ENCODE assay signal across 1 cellular context in genomic region chr19:13099073-13099999, GRCh38.
A peak's percentile ranks its signal among the peaks of the same experiment; 100 is the strongest.
TF ChIP-seq lines count a peak whose summit lies in the region.

No MANE protein-coding gene starts in this region.

TF ChIP-seq in K562, 482 proteins besides CTCF, POLR2A, EP300 and RAD21 (continued from another document and continues in another):
- TF ChIP-seq, protein P1, sequence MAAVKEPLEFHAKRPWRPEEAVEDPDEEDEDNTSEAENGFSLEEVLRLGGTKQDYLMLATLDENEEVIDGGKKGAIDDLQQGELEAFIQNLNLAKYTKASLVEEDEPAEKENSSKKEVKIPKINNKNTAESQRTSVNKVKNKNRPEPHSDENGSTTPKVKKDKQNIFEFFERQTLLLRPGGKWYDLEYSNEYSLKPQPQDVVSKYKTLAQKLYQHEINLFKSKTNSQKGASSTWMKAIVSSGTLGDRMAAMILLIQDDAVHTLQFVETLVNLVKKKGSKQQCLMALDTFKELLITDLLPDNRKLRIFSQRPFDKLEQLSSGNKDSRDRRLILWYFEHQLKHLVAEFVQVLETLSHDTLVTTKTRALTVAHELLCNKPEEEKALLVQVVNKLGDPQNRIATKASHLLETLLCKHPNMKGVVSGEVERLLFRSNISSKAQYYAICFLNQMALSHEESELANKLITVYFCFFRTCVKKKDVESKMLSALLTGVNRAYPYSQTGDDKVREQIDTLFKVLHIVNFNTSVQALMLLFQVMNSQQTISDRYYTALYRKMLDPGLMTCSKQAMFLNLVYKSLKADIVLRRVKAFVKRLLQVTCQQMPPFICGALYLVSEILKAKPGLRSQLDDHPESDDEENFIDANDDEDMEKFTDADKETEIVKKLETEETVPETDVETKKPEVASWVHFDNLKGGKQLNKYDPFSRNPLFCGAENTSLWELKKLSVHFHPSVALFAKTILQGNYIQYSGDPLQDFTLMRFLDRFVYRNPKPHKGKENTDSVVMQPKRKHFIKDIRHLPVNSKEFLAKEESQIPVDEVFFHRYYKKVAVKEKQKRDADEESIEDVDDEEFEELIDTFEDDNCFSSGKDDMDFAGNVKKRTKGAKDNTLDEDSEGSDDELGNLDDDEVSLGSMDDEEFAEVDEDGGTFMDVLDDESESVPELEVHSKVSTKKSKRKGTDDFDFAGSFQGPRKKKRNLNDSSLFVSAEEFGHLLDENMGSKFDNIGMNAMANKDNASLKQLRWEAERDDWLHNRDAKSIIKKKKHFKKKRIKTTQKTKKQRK (IDR thresholded peaks at IDR 0.05; ENCODE audit: borderline replicate concordance, low read depth, low read length) = no peak
- TF ChIP-seq ZNF583 (CRISPR knock-in tag; IDR thresholded peaks at IDR 0.05) (peak; percentile 31; the same call in 1 of the 2 replicates), HNRNPL (IDR thresholded peaks at IDR 0.05; ENCODE audit: low read depth, low read length) (peak; percentile 87; the same call in 1 of the 2 replicates), PKNOX1 (IDR thresholded peaks at IDR 0.05) (no peak), SMAD4 (CRISPR knock-in tag; conservative IDR thresholded peaks at IDR 0.05) (peak; percentile 92), NR2C2 (CRISPR knock-in tag; IDR thresholded peaks at IDR 0.05) (0 out of 2 replicates have a peak, but pooled peaks have one; percentile 16), NR2C2 (tag; IDR thresholded peaks at IDR 0.05) (0 out of 2 replicates have a peak, but pooled peaks have one; percentile 53), PBX2 (CRISPR knock-in tag; IDR thresholded peaks at IDR 0.05; ENCODE audit: low read depth) (no peak), PBX2 (tag; conservative IDR thresholded peaks at IDR 0.05; ENCODE audit: low read depth) (no peak), SAFB (IDR thresholded peaks at IDR 0.05; ENCODE audit: borderline replicate concordance, low read depth, low read length) (no peak), CBFA2T3 (IDR thresholded peaks at IDR 0.05) (no peak), JUNB (CRISPR knock-in tag; conservative IDR thresholded peaks at IDR 0.05) (no peak), ARID2 (IDR thresholded peaks at IDR 0.05) (no peak), ZNF165 (CRISPR knock-in tag; IDR thresholded peaks at IDR 0.05; ENCODE audit: borderline replicate concordance) (no peak), NUFIP1 (IDR thresholded peaks at IDR 0.05; ENCODE audit: partially characterized antibody) (no peak), RNF219 (CRISPR knock-in tag; IDR thresholded peaks at IDR 0.05) (no peak), BDP1 (IDR thresholded peaks at IDR 0.05; ENCODE audit: insufficient read depth, insufficient read length) (no peak), DPF2 (IDR thresholded peaks at IDR 0.05) (no peak), ID3 (CRISPR knock-in tag; IDR thresholded peaks at IDR 0.05) (no peak), ID3 (tag; IDR thresholded peaks at IDR 0.05) (peak; percentile 86), HMGXB4 (CRISPR knock-in tag; IDR thresholded peaks at IDR 0.05) (no peak; the same call in 1 of the 2 replicates), ZNF830 (CRISPR knock-in tag; IDR thresholded peaks at IDR 0.05) (peak; percentile 75; the same call in 1 of the 2 replicates), ZNF717 (CRISPR knock-in tag; IDR thresholded peaks at IDR 0.05) (peak; percentile 59; the same call in 1 of the 2 replicates), MLLT1 (IDR thresholded peaks at IDR 0.05) (no peak), PHB (CRISPR knock-in tag; IDR thresholded peaks at IDR 0.05) (no peak), ILK (tag; IDR thresholded peaks at IDR 0.05; ENCODE audit: borderline replicate concordance, low read depth) (no peak), UBTF (IDR thresholded peaks at IDR 0.05; ENCODE audit: borderline replicate concordance in 1 of 2, low read depth in 2 of 2, low read length in 2 of 2) (peak; percentile 76 to 93; a peak in 3 of 4 replicates), THRAP3 (IDR thresholded peaks at IDR 0.05; ENCODE audit: borderline replicate concordance) (no peak), RB1 (IDR thresholded peaks at IDR 0.05; ENCODE audit: low read depth) (peak; percentile 35; the same call in 1 of the 2 replicates), E2F5 (CRISPR knock-in tag; IDR thresholded peaks at IDR 0.05) (no peak), MTA2 (IDR thresholded peaks at IDR 0.05; ENCODE audit: low read depth) (no peak), CEBPB (tag; IDR thresholded peaks at IDR 0.05) (no peak), RFX5 (IDR thresholded peaks at IDR 0.05; ENCODE audit: low read depth, low read length) (no peak)
- TF ChIP-seq, protein P2, sequence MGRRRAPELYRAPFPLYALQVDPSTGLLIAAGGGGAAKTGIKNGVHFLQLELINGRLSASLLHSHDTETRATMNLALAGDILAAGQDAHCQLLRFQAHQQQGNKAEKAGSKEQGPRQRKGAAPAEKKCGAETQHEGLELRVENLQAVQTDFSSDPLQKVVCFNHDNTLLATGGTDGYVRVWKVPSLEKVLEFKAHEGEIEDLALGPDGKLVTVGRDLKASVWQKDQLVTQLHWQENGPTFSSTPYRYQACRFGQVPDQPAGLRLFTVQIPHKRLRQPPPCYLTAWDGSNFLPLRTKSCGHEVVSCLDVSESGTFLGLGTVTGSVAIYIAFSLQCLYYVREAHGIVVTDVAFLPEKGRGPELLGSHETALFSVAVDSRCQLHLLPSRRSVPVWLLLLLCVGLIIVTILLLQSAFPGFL (CRISPR knock-in tag; IDR thresholded peaks at IDR 0.05) = no peak
- TF ChIP-seq, protein P3, sequence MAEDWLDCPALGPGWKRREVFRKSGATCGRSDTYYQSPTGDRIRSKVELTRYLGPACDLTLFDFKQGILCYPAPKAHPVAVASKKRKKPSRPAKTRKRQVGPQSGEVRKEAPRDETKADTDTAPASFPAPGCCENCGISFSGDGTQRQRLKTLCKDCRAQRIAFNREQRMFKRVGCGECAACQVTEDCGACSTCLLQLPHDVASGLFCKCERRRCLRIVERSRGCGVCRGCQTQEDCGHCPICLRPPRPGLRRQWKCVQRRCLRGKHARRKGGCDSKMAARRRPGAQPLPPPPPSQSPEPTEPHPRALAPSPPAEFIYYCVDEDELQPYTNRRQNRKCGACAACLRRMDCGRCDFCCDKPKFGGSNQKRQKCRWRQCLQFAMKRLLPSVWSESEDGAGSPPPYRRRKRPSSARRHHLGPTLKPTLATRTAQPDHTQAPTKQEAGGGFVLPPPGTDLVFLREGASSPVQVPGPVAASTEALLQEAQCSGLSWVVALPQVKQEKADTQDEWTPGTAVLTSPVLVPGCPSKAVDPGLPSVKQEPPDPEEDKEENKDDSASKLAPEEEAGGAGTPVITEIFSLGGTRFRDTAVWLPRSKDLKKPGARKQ (CRISPR knock-in tag; IDR thresholded peaks at IDR 0.05) = no peak
- TF ChIP-seq, protein P4, sequence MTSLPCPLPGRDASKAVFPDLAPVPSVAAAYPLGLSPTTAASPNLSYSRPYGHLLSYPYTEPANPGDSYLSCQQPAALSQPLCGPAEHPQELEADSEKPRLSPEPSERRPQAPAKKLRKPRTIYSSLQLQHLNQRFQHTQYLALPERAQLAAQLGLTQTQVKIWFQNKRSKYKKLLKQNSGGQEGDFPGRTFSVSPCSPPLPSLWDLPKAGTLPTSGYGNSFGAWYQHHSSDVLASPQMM (CRISPR knock-in tag; IDR thresholded peaks at IDR 0.05) = no peak
- TF ChIP-seq, protein P5, sequence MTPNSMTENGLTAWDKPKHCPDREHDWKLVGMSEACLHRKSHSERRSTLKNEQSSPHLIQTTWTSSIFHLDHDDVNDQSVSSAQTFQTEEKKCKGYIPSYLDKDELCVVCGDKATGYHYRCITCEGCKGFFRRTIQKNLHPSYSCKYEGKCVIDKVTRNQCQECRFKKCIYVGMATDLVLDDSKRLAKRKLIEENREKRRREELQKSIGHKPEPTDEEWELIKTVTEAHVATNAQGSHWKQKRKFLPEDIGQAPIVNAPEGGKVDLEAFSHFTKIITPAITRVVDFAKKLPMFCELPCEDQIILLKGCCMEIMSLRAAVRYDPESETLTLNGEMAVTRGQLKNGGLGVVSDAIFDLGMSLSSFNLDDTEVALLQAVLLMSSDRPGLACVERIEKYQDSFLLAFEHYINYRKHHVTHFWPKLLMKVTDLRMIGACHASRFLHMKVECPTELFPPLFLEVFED (CRISPR knock-in tag; conservative IDR thresholded peaks at IDR 0.05) = no peak
